Comparison of ENCODE assay signal across 23 cellular contexts in the genomic region with DNA sequence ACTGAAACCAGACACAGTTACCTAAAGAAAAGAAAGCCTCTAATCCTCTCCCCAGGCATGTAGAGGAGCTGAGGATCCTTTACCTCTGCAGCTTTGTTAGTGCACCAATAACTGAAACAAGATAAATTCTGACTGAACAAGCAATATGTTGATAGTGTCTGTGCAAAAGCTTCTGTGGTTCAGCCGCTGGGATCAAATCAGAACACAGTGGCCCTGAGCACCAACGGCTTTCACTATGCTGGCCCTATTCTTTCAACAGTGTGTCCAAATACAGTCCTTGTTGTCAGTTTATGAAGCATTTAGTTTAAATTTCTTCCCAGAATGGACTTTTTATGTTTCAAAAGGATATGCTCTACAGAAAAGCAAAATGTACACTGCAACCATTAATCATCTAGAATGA.
DNase-seq lines count a peak whose midpoint lies in the region; ATAC-seq and TF ChIP-seq lines count a peak whose summit lies in the region.
"Had no signal": no experiment of that assay in that cellular context is flagged by ENCODE, and none has a peak within 500 bp of the region (broad histone marks: within the 10 kb centered on the region; RNA-seq: fewer than 3 reads in every experiment).

No MANE protein-coding gene starts in this region.

- no peaks in the 10 kb centered on the region for H3K79me1 ChIP-seq in neuronal stem cell (ENCODE audit: low read depth, low read length)

- ATAC-seq in Right ventricle myocardium superior (ENCODE audit: poor library complexity) (peak; percentile 74), T-helper 17 cell (no peak)
- ATAC-seq: CD8-positive, alpha-beta T cell had no signal

- no peaks in the 10 kb centered on the region for H3K27me3 ChIP-seq in right atrium auricular region
- H3K27me3 ChIP-seq in Loucy (ENCODE audit: insufficient read depth, low read length, poor library complexity, severe bottlenecking), result no peaks in the 10 kb centered on the region
- no peaks in the 10 kb centered on the region for H3K27me3 ChIP-seq in endocrine pancreas (ENCODE audit: control insufficient read depth, insufficient read depth, low read length)
- no peaks in the 10 kb centered on the region for H3K27me3 ChIP-seq in neuronal stem cell (ENCODE audit: control insufficient read depth in 3 of 3, insufficient read depth in 3 of 3, low read depth in 1 of 3, low read length in 3 of 3)
- H3K27me3 ChIP-seq in breast epithelium, result no peaks in the 10 kb centered on the region
- H3K27me3 ChIP-seq: BLaER1 treated with 17β-estradiol and CSF1 and Interleukin-3, amounts not matched to agents 10 nM and 100 nM; SJSA1 had no signal

- no peak overlapping the region for H3K4me3 Mint-ChIP-seq in T-helper 17 cell
- H3K4me3 Mint-ChIP-seq: CD8-positive, alpha-beta T cell; IgD-negative memory B cell had no signal

- no peaks in the 10 kb centered on the region for H3K4me1 Mint-ChIP-seq in T-helper 17 cell
- H3K4me1 Mint-ChIP-seq: IgD-negative memory B cell had no signal

- H3F3A ChIP-seq in Loucy (ENCODE audit: low read depth), result no peaks in the 10 kb centered on the region

- H4K91ac ChIP-seq in neuronal stem cell (ENCODE audit: low read depth, low read length, poor library complexity), result no peak overlapping the region

- H2AFZ ChIP-seq in Loucy (ENCODE audit: low read length), result 0 out of 2 replicates have a peak overlapping the region, but pooled peaks have one; percentile 7
- peak overlapping the region; percentile 35 for H2AFZ ChIP-seq in neuronal stem cell (ENCODE audit: low read length)
- H2AFZ ChIP-seq: PC-9 had no signal

- H3K4me1 ChIP-seq in right atrium auricular region, result no peaks in the 10 kb centered on the region
- no peaks in the 10 kb centered on the region for H3K4me1 ChIP-seq in Loucy (ENCODE audit: insufficient read depth, low read length, poor library complexity, severe bottlenecking)
- peaks cover 17% of the 10 kb centered on the region for H3K4me1 ChIP-seq in endocrine pancreas (ENCODE audit: control insufficient read depth, insufficient read depth, low read length)
- H3K4me1 ChIP-seq in neuronal stem cell (ENCODE audit: control insufficient read depth in 2 of 2, insufficient read depth in 1 of 2, low read depth in 1 of 2, low read length in 2 of 2), result peaks cover 0 to 2% of the 10 kb centered on the region in 2 donors
- no peaks in the 10 kb centered on the region for H3K4me1 ChIP-seq in breast epithelium
- H3K4me1 ChIP-seq: SJSA1 had no signal

- H3K14ac ChIP-seq in neuronal stem cell (ENCODE audit: low read length), result no peak overlapping the region

- H3K23ac ChIP-seq in neuronal stem cell (ENCODE audit: low read depth, low read length, poor library complexity), result no peak overlapping the region

- H3K36me3 ChIP-seq in right atrium auricular region (no peaks in the 10 kb centered on the region), Loucy (ENCODE audit: insufficient read depth, low read length) (no peaks in the 10 kb centered on the region), endocrine pancreas (ENCODE audit: control insufficient read depth, insufficient read depth, low read length) (no peaks in the 10 kb centered on the region), neuronal stem cell (replicated peaks in 1 of 2; ENCODE audit: control insufficient read depth in 2 of 2, insufficient read depth in 2 of 2, low read length in 2 of 2) (no peaks in the 10 kb centered on the region), breast epithelium (no peaks in the 10 kb centered on the region)
- H3K36me3 ChIP-seq: BLaER1 treated with 17β-estradiol and CSF1 and Interleukin-3, amounts not matched to agents 10 nM and 100 nM; SJSA1 had no signal

- no peak overlapping the region for H2BK12ac ChIP-seq in neuronal stem cell (ENCODE audit: low read length)

- no peak overlapping the region for H2AK5ac ChIP-seq in neuronal stem cell (ENCODE audit: low read depth, low read length)

- no peaks in the 10 kb centered on the region for H3K27me3 Mint-ChIP-seq in T-helper 17 cell
- H3K27me3 Mint-ChIP-seq: IgD-negative memory B cell had no signal

- H4K20me1 ChIP-seq in Loucy (ENCODE audit: insufficient read depth, low read length, poor library complexity, severe bottlenecking), result no peaks in the 10 kb centered on the region
- H4K20me1 ChIP-seq: BLaER1 treated with 17β-estradiol and CSF1 and Interleukin-3, amounts not matched to agents 10 nM and 100 nM had no signal

- no peak overlapping the region for H3K4ac ChIP-seq in neuronal stem cell (ENCODE audit: low read length)

- H3K4me2 ChIP-seq in Loucy (ENCODE audit: low read depth, low read length, poor library complexity, severe bottlenecking), result no peak overlapping the region
- H3K4me2 ChIP-seq in neuronal stem cell (ENCODE audit: insufficient read depth, low read length, poor library complexity, severe bottlenecking), result no peak overlapping the region
- H3K4me2 ChIP-seq: BLaER1 treated with 17β-estradiol and CSF1 and Interleukin-3, amounts not matched to agents 10 nM and 100 nM; PC-9 had no signal

- no peaks in the 10 kb centered on the region for H3K79me2 ChIP-seq in Loucy (ENCODE audit: insufficient read depth, low read length)

- no peaks in the 10 kb centered on the region for H3K36me3 Mint-ChIP-seq in T-helper 17 cell (ENCODE audit: low read depth)
- H3K36me3 Mint-ChIP-seq: CD8-positive, alpha-beta T cell; IgD-negative memory B cell had no signal

- H3K9me2 ChIP-seq in Loucy (replicated peaks; ENCODE audit: low read depth, low read length), result no peaks in the 10 kb centered on the region

- no CpG with 5 or more reads among the region's 2 CpGs for WGBS in neuronal stem cell (ENCODE audit: extremely low coverage in 2 of 2, insufficient read length in 2 of 2, insufficient replicate concordance in 1 of 2), 2 donors

- intact Hi-C loops in Right ventricle myocardium superior (cut with DNase I) (no loop called here), breast epithelium (cut with DNase I; ENCODE audit: low total_unique reads) (no loop called here)

- DNase-seq in Right ventricle myocardium superior (no peak), right atrium auricular region (ENCODE audit: low spot score) (no peak), neuronal stem cell (ENCODE audit: low spot score) (no peak), T-helper 17 cell (no peak), cortex of kidney (lab: John Stamatoyannopoulos, UW) (no peak), breast epithelium (ENCODE audit: low spot score in 2 of 2) (no peak)
- DNase-seq: 8988T; Calu3; CD8-positive, alpha-beta T cell; GF-D8; H7; MM.1S; NCI-H1092 treated with DMSO at 0.1 percent for 48 hours; NCI-H146; NCI-H2029 treated with DMSO at 0.1 percent for 48 hours; PC-9 had no signal

- H3K18ac ChIP-seq in neuronal stem cell (ENCODE audit: low read length), result no peak overlapping the region

- H3K27ac Mint-ChIP-seq in T-helper 17 cell, result no peak overlapping the region
- H3K27ac Mint-ChIP-seq: CD8-positive, alpha-beta T cell; IgD-negative memory B cell had no signal

- H3K27ac ChIP-seq in right atrium auricular region (no peak overlapping the region), neuronal stem cell (replicated peaks; ENCODE audit: low read length) (no peak overlapping the region), breast epithelium (no peak overlapping the region)
- H3K27ac ChIP-seq: BLaER1 treated with 17β-estradiol and CSF1 and Interleukin-3, amounts not matched to agents 10 nM and 100 nM; HL-60; PC-9; RWPE1; SJSA1 had no signal

- no peak for TF ChIP-seq POLR2A in breast epithelium (IDR thresholded peaks at IDR 0.05)

- H4K8ac ChIP-seq in neuronal stem cell (ENCODE audit: low read depth, low read length), result no peak overlapping the region

- H3K9me3 ChIP-seq in right atrium auricular region (no peaks in the 10 kb centered on the region), Loucy (ENCODE audit: insufficient read depth, low read depth, low read length) (no peaks in the 10 kb centered on the region), endocrine pancreas (ENCODE audit: control insufficient read depth, low read length) (no peaks in the 10 kb centered on the region), neuronal stem cell (replicated peaks in 1 of 2; ENCODE audit: control insufficient read depth in 2 of 2, insufficient read depth in 1 of 2, low read depth in 1 of 2, low read length in 2 of 2) (no peaks in the 10 kb centered on the region), T-helper 17 cell (ENCODE audit: control insufficient read depth, low read length, poor library complexity, severe bottlenecking) (no peaks in the 10 kb centered on the region), breast epithelium (no peaks in the 10 kb centered on the region)
- H3K9me3 ChIP-seq: BLaER1 treated with 17β-estradiol and CSF1 and Interleukin-3, amounts not matched to agents 10 nM and 100 nM; SJSA1 had no signal

- no peak overlapping the region for H2BK15ac ChIP-seq in neuronal stem cell (ENCODE audit: low read length)

- H2BK120ac ChIP-seq in neuronal stem cell (ENCODE audit: low read depth, low read length), result no peak overlapping the region

- H3K4me3 ChIP-seq in right atrium auricular region (no peak overlapping the region), Loucy (ENCODE audit: low read length, poor library complexity, severe bottlenecking) (no peak overlapping the region), endocrine pancreas (ENCODE audit: control insufficient read depth, insufficient read depth, low read length) (peak overlapping the region; percentile 50), neuronal stem cell (ENCODE audit: low read length in 2 of 2) (no peak overlapping the region), breast epithelium (no peak overlapping the region)
- H3K4me3 ChIP-seq: BLaER1 treated with 17β-estradiol and CSF1 and Interleukin-3, amounts not matched to agents 10 nM and 100 nM; PC-9; SJSA1 had no signal

- H3K9ac ChIP-seq in Loucy (ENCODE audit: low read depth, low read length, poor library complexity, severe bottlenecking) (no peak overlapping the region), endocrine pancreas (ENCODE audit: control insufficient read depth, insufficient read depth, low read length) (no peak overlapping the region), neuronal stem cell (ENCODE audit: low read depth, low read length, poor library complexity) (no peak overlapping the region)
- H3K9ac ChIP-seq: BLaER1 treated with 17β-estradiol and CSF1 and Interleukin-3, amounts not matched to agents 10 nM and 100 nM had no signal

- no peak for TF ChIP-seq CTCF in right atrium auricular region (IDR thresholded peaks at IDR 0.05)
- TF ChIP-seq CTCF in Loucy (conservative IDR thresholded peaks at IDR 0.05; ENCODE audit: low read length), result no peak
- no peak for TF ChIP-seq CTCF in breast epithelium (IDR thresholded peaks at IDR 0.05)

- no peak overlapping the region for H2BK5ac ChIP-seq in neuronal stem cell (ENCODE audit: low read length)
